ENCODE assay signal across 8 cellular contexts in the genomic region with DNA sequence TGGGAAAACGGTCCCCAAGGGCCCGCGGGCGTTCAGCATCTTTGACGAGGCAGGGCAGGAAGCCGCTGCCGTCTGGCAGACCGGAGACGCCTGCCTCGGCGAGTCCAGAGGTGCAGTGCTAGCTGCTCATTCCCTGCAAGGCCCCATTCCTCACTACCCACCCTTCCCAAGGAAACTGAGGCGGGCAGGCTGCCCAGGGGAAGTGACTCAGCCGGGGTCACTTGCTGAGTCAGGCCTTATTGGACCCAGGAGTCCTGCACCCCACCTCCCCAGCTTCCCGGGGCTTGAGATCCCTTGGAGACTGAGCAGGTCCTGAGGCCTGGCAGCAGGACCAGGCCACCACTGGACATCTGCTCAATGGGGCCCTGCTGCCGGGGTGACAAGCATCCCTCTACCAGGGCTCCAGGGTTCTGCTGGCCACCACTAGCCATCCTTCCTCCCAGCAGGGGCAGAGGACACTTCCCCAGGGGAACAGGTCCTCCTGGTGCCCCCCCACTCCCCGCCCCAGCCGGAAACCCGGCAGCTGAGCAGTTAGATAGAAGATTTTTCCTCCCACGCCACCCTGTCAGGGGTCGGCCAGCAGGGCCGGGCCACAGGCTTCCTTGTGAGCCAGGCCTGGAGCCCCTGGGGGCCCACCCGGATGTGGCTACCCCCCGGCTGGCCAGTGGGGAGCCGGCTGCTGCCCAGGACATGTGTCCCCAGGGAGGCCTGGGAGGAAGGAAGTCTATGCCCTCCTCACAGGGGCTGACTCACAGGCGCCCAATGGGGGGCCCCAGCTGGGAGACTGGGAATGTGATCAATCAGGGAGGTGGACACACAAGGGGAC. TPM values are rescaled to one million over a fixed set of nuclear protein-coding genes. Genes with fewer than 3 reads are reported as not detected.
DNase-seq lines count a peak whose midpoint lies in the region; ATAC-seq and TF ChIP-seq lines count a peak whose summit lies in the region.

No MANE protein-coding gene starts in this region.

- no peak for ATAC-seq in naive thymus-derived CD4-positive, alpha-beta T cell
- ATAC-seq in HG03039 (IDR thresholded peaks at IDR 0.05; ENCODE audit: unreplicated experiment) = no peak
- no peak for ATAC-seq in HG03097 (IDR thresholded peaks at IDR 0.05; ENCODE audit: low FRiP score, unreplicated experiment)

- H3K4me3 ChIP-seq in GM23248 (peak overlapping the region; percentile 93), dorsolateral prefrontal cortex (peak overlapping the region in 47 of 59 donors; percentile 1 to 96 (median 33))
- peak overlapping the region; percentile 48 for H3K4me3 ChIP-seq in naive thymus-derived CD4-positive, alpha-beta T cell (ENCODE audit: low read length)

- peaks cover 65% of the 10 kb centered on the region for H3K4me1 ChIP-seq in GM23248 (ENCODE audit: insufficient read depth)
- peaks cover 67 to 78% of the 10 kb centered on the region in 2 donors for H3K4me1 ChIP-seq in naive thymus-derived CD4-positive, alpha-beta T cell (ENCODE audit: control insufficient read depth in 2 of 2, insufficient read depth in 2 of 2, low read length in 2 of 2)

- peak overlapping the region; percentile 64 for H3K9ac ChIP-seq in GM23248

- peak overlapping the region; percentile 63 to 96 (median 81) for H3K4me3 Mint-ChIP-seq in naive thymus-derived CD4-positive, alpha-beta T cell

- H3K27me3 Mint-ChIP-seq in naive thymus-derived CD4-positive, alpha-beta T cell = no peaks in the 10 kb centered on the region

- peak overlapping the region; percentile 77 to 96 (median 85) for H3K27ac Mint-ChIP-seq in naive thymus-derived CD4-positive, alpha-beta T cell

- no peaks in the 10 kb centered on the region for H3K36me3 ChIP-seq in GM23248 (ENCODE audit: low read depth)
- H3K36me3 ChIP-seq in naive thymus-derived CD4-positive, alpha-beta T cell (ENCODE audit: control insufficient read depth in 2 of 3, insufficient read depth in 3 of 3, low read length in 3 of 3) = peaks cover 0 to 5% (median 0%) of the 10 kb centered on the region in 3 experiments

- H3K9me2 ChIP-seq in GM23248 (ENCODE audit: insufficient read depth) = no peaks in the 10 kb centered on the region

- intact Hi-C loops in dorsolateral prefrontal cortex (cut with DNase I) = loop anchor here in 1 of 2 donors (5.0 to 10.0 kb wide), 2 partner anchors 38 to 185 kb away; a partner anchor contains a TSS
- intact Hi-C loops in naive thymus-derived CD4-positive, alpha-beta T cell (cut with micrococcal nuclease) = loop anchor here (1.0 to 10.0 kb wide), 3 partner anchors 8 to 665 kb away; a partner anchor contains a TSS

- peaks cover 42 to 86% (median 65%) of the 10 kb centered on the region in 7 donors for H3K4me1 Mint-ChIP-seq in naive thymus-derived CD4-positive, alpha-beta T cell

- in situ Hi-C loops in GM23248 (cut with MboI) = no loop called here

- peaks cover 0 to 9% (median 0%) of the 10 kb centered on the region in 5 donors for H3K36me3 Mint-ChIP-seq in naive thymus-derived CD4-positive, alpha-beta T cell

- H3K27me3 ChIP-seq in GM23248 (replicated peaks; ENCODE audit: insufficient read depth) = no peaks in the 10 kb centered on the region
- H3K27me3 ChIP-seq in dorsolateral prefrontal cortex = no peaks in the 10 kb centered on the region
- no peaks in the 10 kb centered on the region for H3K27me3 ChIP-seq in naive thymus-derived CD4-positive, alpha-beta T cell (ENCODE audit: control insufficient read depth in 2 of 2, insufficient read depth in 2 of 2, low read length in 2 of 2)

- H4K20me1 ChIP-seq in GM23248 (ENCODE audit: insufficient read depth) = no peaks in the 10 kb centered on the region

- H3K79me2 ChIP-seq in GM23248 (ENCODE audit: insufficient read depth) = peaks cover 86% of the 10 kb centered on the region

- CTCF ChIA-PET in naive thymus-derived CD4-positive, alpha-beta T cell (lab: Charles Lee) = interaction anchor here (3.4 to 7.1 kb wide), 3 partner anchors 13 to 44 kb away, joined by 14 to 62 read pairs (median 31); no protein-coding TSS in a partner anchor

- no peaks in the 10 kb centered on the region for H3K9me3 ChIP-seq in GM23248 (ENCODE audit: low read depth)
- H3K9me3 ChIP-seq in naive thymus-derived CD4-positive, alpha-beta T cell (ENCODE audit: control insufficient read depth in 2 of 3, low read length in 3 of 3) = no peaks in the 10 kb centered on the region

- H3K27ac ChIP-seq in GM23248 = peak overlapping the region; percentile 84
- H3K27ac ChIP-seq in dorsolateral prefrontal cortex = peak overlapping the region; percentile 0 to 93 (median 83)
- H3K27ac ChIP-seq in naive thymus-derived CD4-positive, alpha-beta T cell (ENCODE audit: low read depth, low read length) = peak overlapping the region; percentile 97

- H3K4me2 ChIP-seq in GM23248 (ENCODE audit: unreplicated experiment) = peak overlapping the region; percentile 84

- no peak for TF ChIP-seq CTCF in dorsolateral prefrontal cortex (IDR thresholded peaks at IDR 0.05 in 54 of 56, conservative IDR thresholded peaks at IDR 0.05 in 2 of 56; ENCODE audit: low read depth in 1 of 56, partially characterized antibody in 56 of 56)

- WGBS in GM23248 (ENCODE audit: low coverage in 1 of 2, low lambda C conversion rate in 2 of 2, missing lambda C conversion rate in 2 of 2), 2 experiments = 15 to 19% methylated on average over 23 to 25 of the region's 25 CpGs

- DNase-seq in GM23248 = peak; percentile 87
- DNase-seq in SW 1271 (lab: John Stamatoyannopoulos, UW) = peak; percentile 74 to 86
- DNase-seq in dorsolateral prefrontal cortex = no peak
- peak in 4 of 9 donors; percentile 35 to 49 (median 46) for DNase-seq in naive thymus-derived CD4-positive, alpha-beta T cell
- DNase-seq in HPDE6-E6E7 (ENCODE audit: extremely low spot score) = no peak
- no peak for DNase-seq in effector CD8-positive, alpha-beta T cell (lab: John Stamatoyannopoulos, UW)

- H3F3A ChIP-seq in GM23248 (ENCODE audit: insufficient read depth) = peaks cover 64% of the 10 kb centered on the region

- no peak overlapping the region for H2AFZ ChIP-seq in GM23248

- no peaks in the 10 kb centered on the region for H3K9me3 Mint-ChIP-seq in naive thymus-derived CD4-positive, alpha-beta T cell

- POLR2A ChIA-PET in naive thymus-derived CD4-positive, alpha-beta T cell (lab: Charles Lee) = interaction anchor here (0.5 to 13.2 kb wide), 8 partner anchors 9 to 1007 kb away, joined by 3 to 127 read pairs (median 8); no protein-coding TSS in a partner anchor

RNA-seq across cellular contexts. Expression of a gene that starts 3.9 kb away (rescaled TPM):
- 39.1 and 42.8 TPM in 2 replicates for total RNA-seq in GM23248 (2014; rRNA removed; shearing (Covaris generic))
- 9.2 and 9.4 TPM in 2 replicates for polyA plus RNA-seq in GM23248 (2016; fragmentation: Nextera tagmentation; extraction: Ambion mirVana)
- 10 to 100 TPM in 116 of 120 experiments, 1 to 10 TPM in 4; 8.5 to 28.7 (median 14.8) TPM for total RNA-seq in dorsolateral prefrontal cortex
- 10 to 100 TPM; 18.5 to 71.4 (median 29.8) TPM for total RNA-seq in naive thymus-derived CD4-positive, alpha-beta T cell
- 1 to 10 TPM; 3.5 to 7.8 TPM for polyA plus RNA-seq in naive thymus-derived CD4-positive, alpha-beta T cell

RNA-seq across cellular contexts. Expression of a gene that starts 40.7 kb away (rescaled TPM):
- 4.8 and 12.9 TPM in 2 replicates for total RNA-seq in GM23248 (2014; rRNA removed; shearing (Covaris generic))
- polyA plus RNA-seq in GM23248 (2016; fragmentation: Nextera tagmentation; extraction: Ambion mirVana) = 6.6 and 7.9 TPM in 2 replicates
- total RNA-seq in dorsolateral prefrontal cortex = 10 to 100 TPM in 12 of 120 experiments, 1 to 10 TPM in 108; 2.7 to 15.7 (median 7.2) TPM
- total RNA-seq in naive thymus-derived CD4-positive, alpha-beta T cell = 1 to 10 TPM; 1.2 to 6.8 (median 5.4) TPM
- under 1 TPM; 0.65 to 0.91 TPM for polyA plus RNA-seq in naive thymus-derived CD4-positive, alpha-beta T cell

Comparison
In these comparisons a context has a peak if more than half of its experiments do, and no peak if none do; other contexts are left out.
1. DNase-seq: peak in GM23248 (single experiment) and SW 1271 (2 of 2); none in dorsolateral prefrontal cortex (0 of 10), HPDE6-E6E7 (single experiment) and effector CD8-positive, alpha-beta T cell (single experiment).
2. H3K4me3 ChIP-seq: peak in every context shown above with its lines; median percentile 93 in GM23248; 48 in naive thymus-derived CD4-positive, alpha-beta T cell; 33 in dorsolateral prefrontal cortex.
3. Peak in every context shown above with its lines, with median percentiles within 50 percentile points of each other: H3K27ac ChIP-seq.